In the genomic region with DNA sequence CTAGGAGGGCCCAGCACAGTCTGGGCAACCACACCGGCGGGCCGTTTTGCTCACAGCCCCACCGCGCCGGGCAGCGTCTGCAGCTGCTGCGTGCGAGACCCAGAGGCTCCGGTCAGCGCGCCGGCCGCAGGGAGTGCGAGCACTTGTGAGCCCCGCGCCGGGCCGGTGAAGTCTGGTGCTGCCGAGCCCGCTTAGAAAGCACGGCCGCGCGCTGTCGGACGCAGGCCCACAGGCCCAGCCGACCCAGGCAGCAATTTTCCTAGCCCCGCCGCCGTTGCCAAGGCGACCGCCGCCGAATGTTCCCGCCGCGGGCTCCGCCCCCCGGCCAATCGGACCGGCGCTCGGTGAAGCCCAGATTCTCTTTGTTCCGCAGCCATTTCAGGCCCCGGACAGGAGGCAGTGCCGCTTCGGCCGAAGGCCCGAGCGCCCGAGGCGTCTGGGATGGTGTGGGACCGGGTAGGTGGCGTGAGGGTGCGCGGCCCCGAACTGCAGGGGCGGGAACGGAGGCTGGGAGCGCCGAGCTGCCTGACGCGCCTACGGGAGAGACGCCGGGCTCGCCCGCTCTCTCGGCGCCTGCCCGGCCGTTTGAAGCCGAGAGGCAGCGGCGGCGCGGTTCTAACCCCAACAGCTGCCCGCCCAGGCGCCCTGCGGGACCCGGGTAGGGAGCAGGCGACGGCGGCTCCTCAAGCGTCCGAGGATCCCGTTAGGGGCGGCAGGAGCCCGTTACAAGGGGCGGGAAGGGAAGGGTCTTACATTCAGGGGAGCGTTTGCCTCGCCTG, we compare ENCODE assay signal across 1 cellular context.
TF ChIP-seq lines count a peak whose summit lies in the region.

TNPO1 (plus strand) TSS at position 365 of the 779 bp plus-strand sequence; CDS start at position 442, 77 bp downstream.

TF ChIP-seq in HEK293, 187 proteins besides CTCF, POLR2A, EP300 and RAD21 (continued from another document and continues in another):
- TF ChIP-seq, protein P1, sequence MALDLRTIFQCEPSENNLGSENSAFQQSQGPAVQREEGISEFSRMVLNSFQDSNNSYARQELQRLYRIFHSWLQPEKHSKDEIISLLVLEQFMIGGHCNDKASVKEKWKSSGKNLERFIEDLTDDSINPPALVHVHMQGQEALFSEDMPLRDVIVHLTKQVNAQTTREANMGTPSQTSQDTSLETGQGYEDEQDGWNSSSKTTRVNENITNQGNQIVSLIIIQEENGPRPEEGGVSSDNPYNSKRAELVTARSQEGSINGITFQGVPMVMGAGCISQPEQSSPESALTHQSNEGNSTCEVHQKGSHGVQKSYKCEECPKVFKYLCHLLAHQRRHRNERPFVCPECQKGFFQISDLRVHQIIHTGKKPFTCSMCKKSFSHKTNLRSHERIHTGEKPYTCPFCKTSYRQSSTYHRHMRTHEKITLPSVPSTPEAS (tag by site-specific recombination; IDR thresholded peaks at IDR 0.05), result no peak
- TF ChIP-seq ZBTB7A (tag by site-specific recombination; IDR thresholded peaks at IDR 0.05; ENCODE audit: low read depth) (no peak), ZNF791 (tag by site-specific recombination; IDR thresholded peaks at IDR 0.05) (no peak), ZBTB8A (tag by site-specific recombination; IDR thresholded peaks at IDR 0.05) (peak; percentile 67), ZFP41 (tag by site-specific recombination; IDR thresholded peaks at IDR 0.05; ENCODE audit: borderline replicate concordance) (no peak), ZNF664 (tag by site-specific recombination; IDR thresholded peaks at IDR 0.05) (no peak), ZNF221 (tag by site-specific recombination; IDR thresholded peaks at IDR 0.05; ENCODE audit: borderline replicate concordance) (no peak), ZBTB6 (tag by site-specific recombination; IDR thresholded peaks at IDR 0.05) (no peak), GLIS1 (tag by site-specific recombination; IDR thresholded peaks at IDR 0.05) (no peak), ZNF560 (tag by site-specific recombination; IDR thresholded peaks at IDR 0.05; ENCODE audit: borderline replicate concordance) (peak; percentile 78; the same call in 1 of the 2 replicates), ZNF223 (tag by site-specific recombination; IDR thresholded peaks at IDR 0.05) (no peak), REPIN1 (tag by site-specific recombination; IDR thresholded peaks at IDR 0.05; ENCODE audit: low read depth) (0 out of 2 replicates have a peak, but pooled peaks have one; percentile 26), ZNF610 (tag by site-specific recombination; IDR thresholded peaks at IDR 0.05; ENCODE audit: borderline replicate concordance) (0 out of 2 replicates have a peak, but pooled peaks have one; percentile 9), ZNF433 (tag by site-specific recombination; IDR thresholded peaks at IDR 0.05; ENCODE audit: low read depth) (no peak), ZEB2 (tag by site-specific recombination; IDR thresholded peaks at IDR 0.05) (peak; percentile 72; the same call in 1 of the 2 replicates), ZBTB17 (tag by site-specific recombination; IDR thresholded peaks at IDR 0.05) (peak; percentile 98), AEBP2 (tag by site-specific recombination; IDR thresholded peaks at IDR 0.05; ENCODE audit: borderline replicate concordance) (no peak), GLIS2 (tag by site-specific recombination; IDR thresholded peaks at IDR 0.05) (0 out of 2 replicates have a peak, but pooled peaks have one; percentile 13), YY2 (tag by site-specific recombination; IDR thresholded peaks at IDR 0.05) (no peak), TRIM28 (IDR thresholded peaks at IDR 0.05; ENCODE audit: borderline replicate concordance, low read length) (peak; percentile 34; the same call in 1 of the 2 replicates), ZNF280D (tag by site-specific recombination; IDR thresholded peaks at IDR 0.05) (no peak), ZNF133 (tag by site-specific recombination; IDR thresholded peaks at IDR 0.05) (no peak), ZNF830 (tag by site-specific recombination; IDR thresholded peaks at IDR 0.05; ENCODE audit: low read depth) (no peak), ZNF585B (tag by site-specific recombination; IDR thresholded peaks at IDR 0.05) (no peak; the same call in 1 of the 2 replicates)
- TF ChIP-seq, protein P2, sequence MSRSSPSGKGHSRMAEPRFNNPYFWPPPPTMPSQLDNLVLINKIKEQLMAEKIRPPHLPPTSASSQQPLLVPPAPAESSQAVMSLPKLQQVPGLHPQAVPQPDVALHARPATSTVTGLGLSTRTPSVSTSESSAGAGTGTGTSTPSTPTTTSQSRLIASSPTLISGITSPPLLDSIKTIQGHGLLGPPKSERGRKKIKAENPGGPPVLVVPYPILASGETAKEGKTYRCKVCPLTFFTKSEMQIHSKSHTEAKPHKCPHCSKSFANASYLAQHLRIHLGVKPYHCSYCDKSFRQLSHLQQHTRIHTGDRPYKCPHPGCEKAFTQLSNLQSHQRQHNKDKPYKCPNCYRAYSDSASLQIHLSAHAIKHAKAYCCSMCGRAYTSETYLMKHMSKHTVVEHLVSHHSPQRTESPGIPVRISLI (tag by site-specific recombination; IDR thresholded peaks at IDR 0.05), result no peak
- TF ChIP-seq, protein P3, sequence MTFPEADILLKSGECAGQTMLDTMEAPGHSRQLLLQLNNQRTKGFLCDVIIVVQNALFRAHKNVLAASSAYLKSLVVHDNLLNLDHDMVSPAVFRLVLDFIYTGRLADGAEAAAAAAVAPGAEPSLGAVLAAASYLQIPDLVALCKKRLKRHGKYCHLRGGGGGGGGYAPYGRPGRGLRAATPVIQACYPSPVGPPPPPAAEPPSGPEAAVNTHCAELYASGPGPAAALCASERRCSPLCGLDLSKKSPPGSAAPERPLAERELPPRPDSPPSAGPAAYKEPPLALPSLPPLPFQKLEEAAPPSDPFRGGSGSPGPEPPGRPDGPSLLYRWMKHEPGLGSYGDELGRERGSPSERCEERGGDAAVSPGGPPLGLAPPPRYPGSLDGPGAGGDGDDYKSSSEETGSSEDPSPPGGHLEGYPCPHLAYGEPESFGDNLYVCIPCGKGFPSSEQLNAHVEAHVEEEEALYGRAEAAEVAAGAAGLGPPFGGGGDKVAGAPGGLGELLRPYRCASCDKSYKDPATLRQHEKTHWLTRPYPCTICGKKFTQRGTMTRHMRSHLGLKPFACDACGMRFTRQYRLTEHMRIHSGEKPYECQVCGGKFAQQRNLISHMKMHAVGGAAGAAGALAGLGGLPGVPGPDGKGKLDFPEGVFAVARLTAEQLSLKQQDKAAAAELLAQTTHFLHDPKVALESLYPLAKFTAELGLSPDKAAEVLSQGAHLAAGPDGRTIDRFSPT (tag by site-specific recombination; IDR thresholded peaks at IDR 0.05), result no peak
- TF ChIP-seq, protein P4, sequence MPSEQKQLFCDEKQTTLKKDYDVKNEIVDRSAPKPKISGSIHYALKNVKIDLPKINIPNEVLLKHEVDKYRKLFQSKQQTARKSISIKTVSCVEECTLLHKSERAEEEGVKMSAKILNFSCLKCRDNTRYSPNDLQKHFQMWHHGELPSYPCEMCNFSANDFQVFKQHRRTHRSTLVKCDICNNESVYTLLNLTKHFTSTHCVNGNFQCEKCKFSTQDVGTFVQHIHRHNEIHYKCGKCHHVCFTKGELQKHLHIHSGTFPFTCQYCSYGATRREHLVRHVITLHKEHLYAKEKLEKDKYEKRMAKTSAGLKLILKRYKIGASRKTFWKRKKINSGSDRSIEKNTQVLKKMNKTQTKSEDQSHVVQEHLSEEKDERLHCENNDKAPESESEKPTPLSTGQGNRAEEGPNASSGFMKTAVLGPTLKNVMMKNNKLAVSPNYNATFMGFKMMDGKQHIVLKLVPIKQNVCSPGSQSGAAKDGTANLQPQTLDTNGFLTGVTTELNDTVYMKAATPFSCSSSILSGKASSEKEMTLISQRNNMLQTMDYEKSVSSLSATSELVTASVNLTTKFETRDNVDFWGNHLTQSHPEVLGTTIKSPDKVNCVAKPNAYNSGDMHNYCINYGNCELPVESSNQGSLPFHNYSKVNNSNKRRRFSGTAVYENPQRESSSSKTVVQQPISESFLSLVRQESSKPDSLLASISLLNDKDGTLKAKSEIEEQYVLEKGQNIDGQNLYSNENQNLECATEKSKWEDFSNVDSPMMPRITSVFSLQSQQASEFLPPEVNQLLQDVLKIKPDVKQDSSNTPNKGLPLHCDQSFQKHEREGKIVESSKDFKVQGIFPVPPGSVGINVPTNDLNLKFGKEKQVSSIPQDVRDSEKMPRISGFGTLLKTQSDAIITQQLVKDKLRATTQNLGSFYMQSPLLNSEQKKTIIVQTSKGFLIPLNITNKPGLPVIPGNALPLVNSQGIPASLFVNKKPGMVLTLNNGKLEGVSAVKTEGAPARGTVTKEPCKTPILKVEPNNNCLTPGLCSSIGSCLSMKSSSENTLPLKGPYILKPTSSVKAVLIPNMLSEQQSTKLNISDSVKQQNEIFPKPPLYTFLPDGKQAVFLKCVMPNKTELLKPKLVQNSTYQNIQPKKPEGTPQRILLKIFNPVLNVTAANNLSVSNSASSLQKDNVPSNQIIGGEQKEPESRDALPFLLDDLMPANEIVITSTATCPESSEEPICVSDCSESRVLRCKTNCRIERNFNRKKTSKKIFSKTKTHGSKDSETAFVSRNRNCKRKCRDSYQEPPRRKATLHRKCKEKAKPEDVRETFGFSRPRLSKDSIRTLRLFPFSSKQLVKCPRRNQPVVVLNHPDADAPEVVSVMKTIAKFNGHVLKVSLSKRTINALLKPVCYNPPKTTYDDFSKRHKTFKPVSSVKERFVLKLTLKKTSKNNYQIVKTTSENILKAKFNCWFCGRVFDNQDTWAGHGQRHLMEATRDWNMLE (tag by site-specific recombination; conservative IDR thresholded peaks at IDR 0.05; ENCODE audit: low read depth), result no peak
- TF ChIP-seq, protein P5, sequence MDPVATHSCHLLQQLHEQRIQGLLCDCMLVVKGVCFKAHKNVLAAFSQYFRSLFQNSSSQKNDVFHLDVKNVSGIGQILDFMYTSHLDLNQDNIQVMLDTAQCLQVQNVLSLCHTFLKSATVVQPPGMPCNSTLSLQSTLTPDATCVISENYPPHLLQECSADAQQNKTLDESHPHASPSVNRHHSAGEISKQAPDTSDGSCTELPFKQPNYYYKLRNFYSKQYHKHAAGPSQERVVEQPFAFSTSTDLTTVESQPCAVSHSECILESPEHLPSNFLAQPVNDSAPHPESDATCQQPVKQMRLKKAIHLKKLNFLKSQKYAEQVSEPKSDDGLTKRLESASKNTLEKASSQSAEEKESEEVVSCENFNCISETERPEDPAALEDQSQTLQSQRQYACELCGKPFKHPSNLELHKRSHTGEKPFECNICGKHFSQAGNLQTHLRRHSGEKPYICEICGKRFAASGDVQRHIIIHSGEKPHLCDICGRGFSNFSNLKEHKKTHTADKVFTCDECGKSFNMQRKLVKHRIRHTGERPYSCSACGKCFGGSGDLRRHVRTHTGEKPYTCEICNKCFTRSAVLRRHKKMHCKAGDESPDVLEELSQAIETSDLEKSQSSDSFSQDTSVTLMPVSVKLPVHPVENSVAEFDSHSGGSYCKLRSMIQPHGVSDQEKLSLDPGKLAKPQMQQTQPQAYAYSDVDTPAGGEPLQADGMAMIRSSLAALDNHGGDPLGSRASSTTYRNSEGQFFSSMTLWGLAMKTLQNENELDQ (tag by site-specific recombination; IDR thresholded peaks at IDR 0.05; ENCODE audit: low read depth), result no peak
